In genomic region chr2:30232027-30232800, GRCh38 we compare ENCODE assay signal across 1 cellular context.
TF ChIP-seq lines count a peak whose summit lies in the region.

No MANE protein-coding gene starts in this region.

TF ChIP-seq in GM12878, 131 proteins besides CTCF, POLR2A, EP300 and RAD21 (continued from another document and continues in another):
- TF ChIP-seq ZNF687 (IDR thresholded peaks at IDR 0.05) (peak; percentile 35; the same call in 1 of the 2 replicates), IKZF1 (conservative IDR thresholded peaks at IDR 0.05) (peak; percentile 35), TAF1 (IDR thresholded peaks at IDR 0.05; ENCODE audit: borderline replicate concordance, low read depth, low read length) (no peak), RAD51 (IDR thresholded peaks at IDR 0.05) (peak; percentile 87), SREBF2 (IDR thresholded peaks at IDR 0.05; ENCODE audit: low read length) (no peak), MTA2 (IDR thresholded peaks at IDR 0.05; ENCODE audit: low read depth) (no peak), RB1 (IDR thresholded peaks at IDR 0.05; ENCODE audit: borderline replicate concordance) (no peak), MEF2B (IDR thresholded peaks at IDR 0.05; ENCODE audit: partially characterized antibody, poor library complexity, severe bottlenecking) (no peak), RBBP5 (conservative IDR thresholded peaks at IDR 0.05) (no peak), MEF2A (IDR thresholded peaks at IDR 0.05; ENCODE audit: insufficient read depth, low read depth, low read length) (no peak), EGR1 (IDR thresholded peaks at IDR 0.05; ENCODE audit: borderline replicate concordance in 1 of 2, low read depth in 2 of 2, low read length in 2 of 2) (peak in 1 of 2 experiments; percentile 4; a peak in 1 of 3 replicates), CHD4 (IDR thresholded peaks at IDR 0.05) (no peak), ZBTB33 (IDR thresholded peaks at IDR 0.05) (no peak), JUNB (IDR thresholded peaks at IDR 0.05) (no peak), SMAD5 (IDR thresholded peaks at IDR 0.05; ENCODE audit: low read depth) (no peak), TCF3 (IDR thresholded peaks at IDR 0.05; ENCODE audit: borderline replicate concordance, insufficient read depth, low read depth, low read length) (0 out of 2 replicates have a peak, but pooled peaks have one; percentile 5), ATF7 (IDR thresholded peaks at IDR 0.05; ENCODE audit: low read depth) (no peak), ZSCAN29 (IDR thresholded peaks at IDR 0.05) (no peak), IKZF2 (IDR thresholded peaks at IDR 0.05) (no peak; a peak in 1 of 4 replicates), ZBTB4 (CRISPR knock-in tag; IDR thresholded peaks at IDR 0.05) (peak; percentile 56; the same call in 1 of the 2 replicates), RCOR1 (conservative IDR thresholded peaks at IDR 0.05; ENCODE audit: low read depth, low read length) (no peak), SKIL (IDR thresholded peaks at IDR 0.05; ENCODE audit: low read depth, poor library complexity, severe bottlenecking) (no peak), BCLAF1 (IDR thresholded peaks at IDR 0.05) (no peak), NR2F1 (conservative IDR thresholded peaks at IDR 0.05) (peak; percentile 60; the same call in 1 of the 2 replicates), CBX5 (IDR thresholded peaks at IDR 0.05; ENCODE audit: low read depth) (no peak), SMAD1 (IDR thresholded peaks at IDR 0.05; ENCODE audit: low read depth, partially characterized antibody) (no peak), ATF2 (IDR thresholded peaks at IDR 0.05; ENCODE audit: low read length) (no peak), ZNF622 (IDR thresholded peaks at IDR 0.05) (no peak), PAX5 (IDR thresholded peaks at IDR 0.05; ENCODE audit: borderline replicate concordance, low read depth, low read length) (no peak; the same call in 1 of the 2 replicates), SUZ12 (IDR thresholded peaks at IDR 0.05; ENCODE audit: unreplicated experiment) (no peak), CEBPB (IDR thresholded peaks at IDR 0.05; ENCODE audit: borderline replicate concordance in 1 of 2, low read depth in 2 of 2, low read length in 2 of 2) (no peak), KDM1A (IDR thresholded peaks at IDR 0.05; ENCODE audit: borderline replicate concordance) (no peak), USF1 (IDR thresholded peaks at IDR 0.05; ENCODE audit: borderline replicate concordance, extremely low read length, insufficient read depth, low read depth, low read length) (peak; percentile 76), PAX8 (IDR thresholded peaks at IDR 0.05) (no peak), CREM (IDR thresholded peaks at IDR 0.05; ENCODE audit: low read depth) (no peak), TCF7 (IDR thresholded peaks at IDR 0.05; ENCODE audit: borderline replicate concordance) (no peak), RELA (IDR thresholded peaks at IDR 0.05; ENCODE audit: borderline replicate concordance, partially characterized antibody) (no peak), RELB (IDR thresholded peaks at IDR 0.05; ENCODE audit: low read depth) (peak; percentile 42; the same call in 1 of the 2 replicates), EED (IDR thresholded peaks at IDR 0.05; ENCODE audit: low read depth) (peak; percentile 45; the same call in 1 of the 2 replicates), FOS (IDR thresholded peaks at IDR 0.05; ENCODE audit: borderline replicate concordance, extremely low read depth, insufficient read length) (no peak), STAT3 (IDR thresholded peaks at IDR 0.05; ENCODE audit: low read depth, low read length) (no peak), SIX5 (IDR thresholded peaks at IDR 0.05; ENCODE audit: low read depth, low read length, severe bottlenecking) (no peak), GABPA (IDR thresholded peaks at IDR 0.05; ENCODE audit: low read depth) (no peak), MXI1 (IDR thresholded peaks at IDR 0.05; ENCODE audit: low read depth, low read length) (no peak), CHD1 (IDR thresholded peaks at IDR 0.05; ENCODE audit: low read depth, low read length) (no peak)
- TF ChIP-seq, protein P1, sequence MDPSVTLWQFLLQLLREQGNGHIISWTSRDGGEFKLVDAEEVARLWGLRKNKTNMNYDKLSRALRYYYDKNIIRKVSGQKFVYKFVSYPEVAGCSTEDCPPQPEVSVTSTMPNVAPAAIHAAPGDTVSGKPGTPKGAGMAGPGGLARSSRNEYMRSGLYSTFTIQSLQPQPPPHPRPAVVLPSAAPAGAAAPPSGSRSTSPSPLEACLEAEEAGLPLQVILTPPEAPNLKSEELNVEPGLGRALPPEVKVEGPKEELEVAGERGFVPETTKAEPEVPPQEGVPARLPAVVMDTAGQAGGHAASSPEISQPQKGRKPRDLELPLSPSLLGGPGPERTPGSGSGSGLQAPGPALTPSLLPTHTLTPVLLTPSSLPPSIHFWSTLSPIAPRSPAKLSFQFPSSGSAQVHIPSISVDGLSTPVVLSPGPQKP (IDR thresholded peaks at IDR 0.05; ENCODE audit: low read depth, low read length): no peak
